ENCODE assay signal across 8 cellular contexts in the genomic region with DNA sequence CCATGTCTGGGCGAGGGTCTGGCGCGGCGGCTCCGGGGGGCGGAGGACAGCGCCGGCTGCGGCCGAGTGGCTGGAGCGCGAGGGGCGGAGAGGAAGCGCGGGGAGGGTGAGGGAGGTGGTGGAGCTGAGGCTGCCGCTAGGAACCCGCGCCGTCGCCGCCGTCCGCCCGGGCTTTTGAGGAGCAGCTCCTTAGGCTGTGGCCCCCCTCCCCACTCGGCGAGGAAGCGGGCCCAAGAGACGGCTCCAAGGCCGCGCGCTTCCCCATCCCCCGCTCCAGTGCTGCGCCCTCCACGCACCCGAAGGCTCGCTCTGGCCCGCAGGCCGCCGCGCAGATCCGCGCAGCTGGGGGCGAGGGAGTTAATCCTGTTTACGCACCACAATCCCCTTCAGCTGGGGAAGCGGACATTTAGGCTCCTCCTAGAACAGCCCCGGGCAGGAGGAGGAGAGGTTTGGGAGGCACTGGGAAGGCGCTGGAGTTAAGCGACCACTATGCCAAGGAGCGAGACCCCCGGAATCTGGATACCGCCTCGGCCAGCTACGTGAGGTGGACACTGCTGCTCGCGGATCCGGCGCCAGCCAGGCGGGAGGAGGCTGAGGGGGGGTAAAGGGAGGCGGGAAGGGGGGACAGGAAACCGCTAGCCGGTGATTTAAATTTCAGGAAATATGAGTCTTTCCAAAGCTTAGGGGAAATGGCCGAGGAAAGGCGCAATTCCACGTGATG. TPM values are rescaled to one million over a fixed set of nuclear protein-coding genes. Genes with fewer than 3 reads are reported as not detected.
DNase-seq lines count a peak whose midpoint lies in the region; ATAC-seq, FAIRE-seq and TF ChIP-seq lines count a peak whose summit lies in the region.

A gene with protein sequence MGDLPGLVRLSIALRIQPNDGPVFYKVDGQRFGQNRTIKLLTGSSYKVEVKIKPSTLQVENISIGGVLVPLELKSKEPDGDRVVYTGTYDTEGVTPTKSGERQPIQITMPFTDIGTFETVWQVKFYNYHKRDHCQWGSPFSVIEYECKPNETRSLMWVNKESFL (minus strand): TSS at position 553 of the 721 bp plus-strand sequence. CDS start 549 bp downstream, at position 4.

- peak within 1 kb of the TSS; percentile 59 to 82 for H3K4me3 ChIP-seq in vagina

- no peak within 1 kb of the TSS for H3K27ac Mint-ChIP-seq in activated naive CD4-positive, alpha-beta T cell treated with anti-CD3 and anti-CD28 coated beads, Interleukin-2, amount 10 ng/mL, durations not matched to agents 7 days and 5 days
- H3K27ac Mint-ChIP-seq in naive thymus-derived CD8-positive, alpha-beta T cell: peak within 1 kb of the TSS in 1 of 10 donors; percentile 40

- H3K4me1 ChIP-seq in vagina: peaks cover 26% of the 10 kb centered on the region

- H3K4me3 Mint-ChIP-seq in activated naive CD4-positive, alpha-beta T cell treated with anti-CD3 and anti-CD28 coated beads, Interleukin-2, amount 10 ng/mL, durations not matched to agents 7 days and 5 days: peak within 1 kb of the TSS; percentile 35
- H3K4me3 Mint-ChIP-seq in naive thymus-derived CD8-positive, alpha-beta T cell: peak within 1 kb of the TSS; percentile 60 to 84 (median 76)

- peak in 1 of 2 donors; percentile 74 for TF ChIP-seq POLR2A in vagina (IDR thresholded peaks at IDR 0.05)

- no peaks in the 10 kb centered on the region for H3K27me3 ChIP-seq in vagina

- TF ChIP-seq CTCF in vagina (IDR thresholded peaks at IDR 0.05): no peak

- H3K9me3 ChIP-seq in vagina: no peaks in the 10 kb centered on the region

- no peaks in the 10 kb centered on the region for H3K9me3 Mint-ChIP-seq in activated naive CD4-positive, alpha-beta T cell treated with anti-CD3 and anti-CD28 coated beads, Interleukin-2, amount 10 ng/mL, durations not matched to agents 7 days and 5 days
- H3K9me3 Mint-ChIP-seq in naive thymus-derived CD8-positive, alpha-beta T cell: peaks cover 0 to 4% (median 0%) of the 10 kb centered on the region in 9 donors

- ATAC-seq in naive thymus-derived CD8-positive, alpha-beta T cell: peak; percentile 10 to 33
- no peak for ATAC-seq in HG03280 (IDR thresholded peaks at IDR 0.05; ENCODE audit: unreplicated experiment)

- no peak for FAIRE-seq in frontal cortex (lab: Jason Lieb, UNC)

- CTCF ChIA-PET in activated naive CD4-positive, alpha-beta T cell treated with anti-CD3 and anti-CD28 coated beads, Interleukin-2, amount 10 ng/mL, durations not matched to agents 7 days and 5 days (lab: Charles Lee): no interaction called here

- H3K27ac ChIP-seq in vagina: peak within 1 kb of the TSS; percentile 94

- peaks cover 5% of the 10 kb centered on the region for H3K4me1 Mint-ChIP-seq in activated naive CD4-positive, alpha-beta T cell treated with anti-CD3 and anti-CD28 coated beads, Interleukin-2, amount 10 ng/mL, durations not matched to agents 7 days and 5 days
- peaks cover 5 to 15% (median 12%) of the 10 kb centered on the region in 4 donors for H3K4me1 Mint-ChIP-seq in naive thymus-derived CD8-positive, alpha-beta T cell

- intact Hi-C loops in vagina (cut with DNase I): no loop called here

- POLR2A ChIA-PET in naive thymus-derived CD8-positive, alpha-beta T cell (lab: Charles Lee): no interaction called here

- DNase-seq in NCI-H2107 (lab: John Stamatoyannopoulos, UW) (peak; percentile 10), NCI-H2107 treated with DMSO at 0.1 percent for 48 hours (lab: John Stamatoyannopoulos, UW; ENCODE audit: unreplicated experiment) (no peak), NCI-H1694 treated with DMSO at 0.1 percent for 48 hours (lab: John Stamatoyannopoulos, UW) (peak; percentile 61), frontal cortex (ENCODE audit: low spot score in 2 of 2) (peak; percentile 59 to 65), vagina (ENCODE audit: extremely low spot score in 2 of 2) (peak in 1 of 2 donors; percentile 90)
- no peak for DNase-seq in activated naive CD4-positive, alpha-beta T cell treated with anti-CD3 and anti-CD28 coated beads, Interleukin-2, amount 10 ng/mL, durations not matched to agents 7 days and 5 days
- peak in 1 of 10 donors; percentile 4 for DNase-seq in naive thymus-derived CD8-positive, alpha-beta T cell

- no peaks in the 10 kb centered on the region for H3K36me3 Mint-ChIP-seq in activated naive CD4-positive, alpha-beta T cell treated with anti-CD3 and anti-CD28 coated beads, Interleukin-2, amount 10 ng/mL, durations not matched to agents 7 days and 5 days
- H3K36me3 Mint-ChIP-seq in naive thymus-derived CD8-positive, alpha-beta T cell: peaks cover 0 to 5% (median 0%) of the 10 kb centered on the region in 3 donors

- H3K27me3 Mint-ChIP-seq in activated naive CD4-positive, alpha-beta T cell treated with anti-CD3 and anti-CD28 coated beads, Interleukin-2, amount 10 ng/mL, durations not matched to agents 7 days and 5 days: peaks cover 51% of the 10 kb centered on the region
- peaks cover 21 to 71% (median 51%) of the 10 kb centered on the region in 5 donors for H3K27me3 Mint-ChIP-seq in naive thymus-derived CD8-positive, alpha-beta T cell

- H3K36me3 ChIP-seq in vagina: no peaks in the 10 kb centered on the region

RNA-seq across cellular contexts. Expression of the gene that starts here (rescaled TPM):
- total RNA-seq in frontal cortex: 73.8 TPM
- total RNA-seq in naive thymus-derived CD8-positive, alpha-beta T cell: not detected
- not detected for polyA plus RNA-seq in naive thymus-derived CD8-positive, alpha-beta T cell
- total RNA-seq in vagina: 43.2 TPM

Comparison
In these comparisons a context has a peak if more than half of its experiments do, and no peak if none do; other contexts are left out.
1. RNA of the gene that starts here (total RNA-seq): 73.8 TPM in frontal cortex (single experiment) and 43.2 TPM in vagina (single experiment); not detected in naive thymus-derived CD8-positive, alpha-beta T cell; every median in the first group is over 10 times any median in the second.
2. DNase-seq: peak in NCI-H2107 (single experiment), NCI-H1694 treated with DMSO at 0.1 percent for 48 hours (single experiment) and frontal cortex (2 of 2); none in NCI-H2107 treated with DMSO at 0.1 percent for 48 hours (single experiment) and activated naive CD4-positive, alpha-beta T cell treated with anti-CD3 and anti-CD28 coated beads, Interleukin-2, amount 10 ng/mL, durations not matched to agents 7 days and 5 days (single experiment).
3. Peak in ATAC-seq in naive thymus-derived CD8-positive, alpha-beta T cell; RNA of the gene not detected or under 1 TPM.